In genomic region chr1:85612704-85613361, GRCh38 we compare ENCODE assay signal across 8 cellular contexts. TPM values are rescaled to one million over a fixed set of nuclear protein-coding genes. Genes with fewer than 3 reads are reported as not detected.
DNase-seq lines count a peak whose midpoint lies in the region; ATAC-seq, FAIRE-seq and TF ChIP-seq lines count a peak whose summit lies in the region.

No MANE protein-coding gene starts in this region.

- WGBS in HepG2 (ENCODE audit: low lambda C conversion rate) = under 1% methylated on average over 6 of the region's 6 CpGs
- 29 to 40% methylated on average over 6 of the region's 6 CpGs for WGBS in tibial nerve, 2 donors

- peak overlapping the region; percentile 74 for H3K4me2 ChIP-seq in HepG2 (ENCODE audit: low read depth, low read length)

- TF ChIP-seq POLR2A in HepG2 (IDR thresholded peaks at IDR 0.05; ENCODE audit: insufficient read depth in 1 of 2, low read depth in 2 of 2, low read length in 2 of 2) (peak in 1 of 2 experiments; percentile 31; a peak in 1 of 4 replicates), tibial nerve (IDR thresholded peaks at IDR 0.05) (no peak)

- H3K4me1 ChIP-seq in HepG2 (ENCODE audit: insufficient read depth, low read length) (peaks cover 23% of the 10 kb centered on the region), tibial nerve (peaks cover 0 to 28% (median 7%) of the 10 kb centered on the region in 4 donors)

- CTCF ChIA-PET in HepG2 (lab: Yijun Ruan, JAX; ENCODE audit: low intra/inter-chr PET ratio, low total read pairs) = interaction anchor here (1.4 kb wide), 1 partner anchor 79 kb away, joined by 3 read pairs; no protein-coding TSS in a partner anchor

- H3K4me3 ChIP-seq in astrocyte of the cerebellum (ENCODE audit: low read depth, low read length) (no peak overlapping the region), HepG2 (replicated peaks in 1 of 3; ENCODE audit: insufficient read depth in 1 of 3, low read depth in 2 of 3, low read length in 3 of 3) (peak overlapping the region; percentile 30 to 44 (median 30); a peak in 4 of 6 replicates), tibial nerve (no peak overlapping the region), dorsolateral prefrontal cortex (no peak overlapping the region)

- TF ChIP-seq EP300 in HepG2 (IDR thresholded peaks at IDR 0.05; ENCODE audit: low read depth in 2 of 2, low read length in 2 of 2) = no peak
- TF ChIP-seq EP300 in HepG2 (CRISPR knock-in tag; IDR thresholded peaks at IDR 0.05; ENCODE audit: borderline replicate concordance) = no peak
- no peak for TF ChIP-seq EP300 in tibial nerve (IDR thresholded peaks at IDR 0.05)

- peak overlapping the region; percentile 51 for H3K27ac ChIP-seq in HepG2 (ENCODE audit: extremely low read length, insufficient read depth, low read length)
- peak overlapping the region in 2 of 4 donors; percentile 75 to 83 for H3K27ac ChIP-seq in tibial nerve
- no peak overlapping the region for H3K27ac ChIP-seq in dorsolateral prefrontal cortex

- H2AFZ ChIP-seq in HepG2 (ENCODE audit: low read length) = peak overlapping the region; percentile 55

- H3K9me3 ChIP-seq in HepG2 (ENCODE audit: low read length) = no peaks in the 10 kb centered on the region
- no peaks in the 10 kb centered on the region for H3K9me3 ChIP-seq in tibial nerve

- intact Hi-C loops in HepG2 (cut with micrococcal nuclease; ENCODE audit: unreplicated experiment) (loop anchor here (1.0 to 5.0 kb wide), 5 partner anchors 16 to 269 kb away; partner anchors contain the start of gene CCN1), dorsolateral prefrontal cortex (cut with DNase I) (no loop called here)

- TF ChIP-seq CTCF in astrocyte of the cerebellum (IDR thresholded peaks at IDR 0.05; ENCODE audit: low read depth, low read length, missing control alignments) (peak; percentile 60), HepG2 (CRISPR knock-in tag; IDR thresholded peaks at IDR 0.05) (peak; percentile 72), tibial nerve (IDR thresholded peaks at IDR 0.05) (peak in 1 of 5 experiments; percentile 20), dorsolateral prefrontal cortex (IDR thresholded peaks at IDR 0.05 in 54 of 56, conservative IDR thresholded peaks at IDR 0.05 in 2 of 56; ENCODE audit: low read depth in 1 of 56, partially characterized antibody in 56 of 56) (peak in 21 of 56 donors; percentile 6 to 40 (median 22))

- H3K36me3 ChIP-seq in HepG2 (replicated peaks in 1 of 2; ENCODE audit: control insufficient read depth in 1 of 2, insufficient read depth in 2 of 2, low read length in 2 of 2) (no peaks in the 10 kb centered on the region), tibial nerve (no peaks in the 10 kb centered on the region)

- peak; percentile 72 for FAIRE-seq in HepG2 (lab: Jason Lieb, UNC)

- H3K27me3 ChIP-seq in HepG2 (ENCODE audit: control insufficient read depth in 1 of 2, insufficient read depth in 2 of 2, low read length in 2 of 2) (no peaks in the 10 kb centered on the region), tibial nerve (peaks cover 0 to 9% of the 10 kb centered on the region in 2 donors), dorsolateral prefrontal cortex (peaks cover 0 to 6% (median 0%) of the 10 kb centered on the region in 45 donors)

- ATAC-seq in HepG2 = peak; percentile 92
- no peak for ATAC-seq in HG03432 (IDR thresholded peaks at IDR 0.05; ENCODE audit: unreplicated experiment)

- no peaks in the 10 kb centered on the region for H3K79me2 ChIP-seq in HepG2 (ENCODE audit: insufficient read depth, low read length)

- H3K9ac ChIP-seq in HepG2 (ENCODE audit: insufficient read depth, low read depth, low read length) = peak overlapping the region; percentile 30

- TF ChIP-seq RAD21 in HepG2 (CRISPR knock-in tag; IDR thresholded peaks at IDR 0.05) = peak; percentile 66

- POLR2A ChIA-PET in HepG2 (lab: Yijun Ruan, JAX) = interaction anchor here (0.7 to 2.7 kb wide), 8 partner anchors 16 to 336 kb away, joined by 3 to 38 read pairs (median 8); partner anchors contain the start of genes BCL10, CCN1 and ZNHIT6

- no peaks in the 10 kb centered on the region for H4K20me1 ChIP-seq in HepG2 (ENCODE audit: insufficient read depth, low read length)

- DNase-seq in AG08396 (ENCODE audit: low spot score) (peak; percentile 82), HPDE6-E6E7 (ENCODE audit: extremely low spot score) (peak; percentile 31), astrocyte of the cerebellum (ENCODE audit: low read depth) (peak; percentile 65), HepG2 (ENCODE audit: low spot score) (peak; percentile 85), tibial nerve (ENCODE audit: low spot score in 2 of 2) (no peak), dorsolateral prefrontal cortex (no peak), DMS114 treated with DMSO at 0.1 percent for 48 hours (lab: John Stamatoyannopoulos, UW; ENCODE audit: unreplicated experiment) (no peak)

- BruUV-seq in HepG2 (replicated peaks; lab: Mats Ljungman, UMichigan) = no TSS peak

- in situ Hi-C loops in astrocyte of the cerebellum (cut with HindIII; ENCODE audit: low sequenced_read_pairs) = no loop called here
- in situ Hi-C loops in HepG2 (cut with HindIII; ENCODE audit: extremely low pct_ligation_motif_present, low pct_unique_long_range_greater_than_20kb) = no loop called here

TF ChIP-seq in HepG2, 621 proteins besides CTCF, POLR2A, EP300 and RAD21 (continues in another document):
- TF ChIP-seq NKX3-1 (CRISPR knock-in tag; IDR thresholded peaks at IDR 0.05) (no peak), HDAC2 (CRISPR knock-in tag; IDR thresholded peaks at IDR 0.05) (no peak; the same call in 1 of the 2 replicates), ZKSCAN5 (CRISPR knock-in tag; IDR thresholded peaks at IDR 0.05) (no peak), ZNF569 (CRISPR knock-in tag; IDR thresholded peaks at IDR 0.05; ENCODE audit: borderline replicate concordance) (no peak), FOXP4 (CRISPR knock-in tag; IDR thresholded peaks at IDR 0.05) (peak; percentile 44; the same call in 1 of the 2 replicates), NR0B2 (CRISPR knock-in tag; IDR thresholded peaks at IDR 0.05) (no peak), ELF1 (CRISPR knock-in tag; IDR thresholded peaks at IDR 0.05) (peak; percentile 55), NRL (CRISPR knock-in tag; IDR thresholded peaks at IDR 0.05; ENCODE audit: borderline replicate concordance) (no peak), EEA1 (CRISPR knock-in tag; IDR thresholded peaks at IDR 0.05; ENCODE audit: borderline replicate concordance) (no peak), ZC3H13 (CRISPR knock-in tag; IDR thresholded peaks at IDR 0.05) (no peak)

RNA-seq across cellular contexts. Expression of gene CCN1, which starts 32.3 kb away (rescaled TPM):
- 1.2 and 2.6 TPM in 2 replicates for total RNA-seq in HepG2 (2016; rRNA removed; fragmentation: Illumina TruSeq; extraction: Trizol)
- 0.30 and 0.35 TPM in 2 replicates for total RNA-seq in HepG2 (2016; cell fraction: cytosol; rRNA removed; fragmentation: Illumina TruSeq; extraction: Trizol; ENCODE audit: low read depth)
- total RNA-seq in HepG2 (2016; cell fraction: insoluble cytoplasmic fraction; rRNA removed; fragmentation: Illumina TruSeq; extraction: Trizol) = 1.3 and 2.6 TPM in 2 replicates
- 0.96 and 1.2 TPM in 2 replicates for total RNA-seq in HepG2 (2016; cell fraction: membrane; rRNA removed; fragmentation: Illumina TruSeq; extraction: Trizol)
- 7.9 and 8.7 TPM in 2 replicates for total RNA-seq in HepG2 (2016; cell fraction: nucleus; rRNA removed; fragmentation: Illumina TruSeq; extraction: Trizol)
- polyA plus RNA-seq in HepG2 (2011; rRNA removed) = 12.5 and 14.9 TPM in 2 replicates
- 14.0 and 14.8 TPM in 2 replicates for polyA plus RNA-seq in HepG2 (2011; cell fraction: cytosol; rRNA removed)
- 39.7 and 43.2 TPM in 2 replicates for polyA plus RNA-seq in HepG2 (2011; cell fraction: nucleus; rRNA removed)
- 12.9 and 24.7 TPM in 2 replicates for polyA plus RNA-seq in HepG2 (2012)
- 0.79 and 0.81 TPM in 2 replicates for polyA plus RNA-seq in HepG2 (2016; cell fraction: cytosol; fragmentation: Illumina TruSeq; extraction: Trizol; ENCODE audit: low read depth)
- 2.6 and 3.5 TPM in 2 replicates for polyA plus RNA-seq in HepG2 (2016; cell fraction: insoluble cytoplasmic fraction; fragmentation: Illumina TruSeq; extraction: Trizol; ENCODE audit: low read depth)
- 1.3 and 2.1 TPM in 2 replicates for polyA plus RNA-seq in HepG2 (2016; cell fraction: membrane; fragmentation: Illumina TruSeq; extraction: Trizol; ENCODE audit: low read depth)
- polyA plus RNA-seq in HepG2 (2016; cell fraction: nucleus; fragmentation: Illumina TruSeq; extraction: Trizol; ENCODE audit: insufficient read depth, low read depth) = 35.0 and 36.4 TPM in 2 replicates
- 6.4 and 13.6 TPM in 2 replicates for polyA minus RNA-seq in HepG2 (2011; rRNA and poly(A)+ RNA removed; ENCODE audit: low replicate concordance)
- 13.9 and 16.1 TPM in 2 replicates for polyA minus RNA-seq in HepG2 (2011; cell fraction: cytosol; rRNA and poly(A)+ RNA removed)
- 23.2 TPM in 2 replicates for polyA minus RNA-seq in HepG2 (2011; cell fraction: nucleus; rRNA and poly(A)+ RNA removed)
- total RNA-seq in tibial nerve = 100 to 1,000 TPM in 2 of 4 donors, 10 to 100 TPM in 2; 63.0 to 273 (median 124) TPM
- total RNA-seq in dorsolateral prefrontal cortex = 100 to 1,000 TPM in 1 of 120 experiments, 10 to 100 TPM in 102, 1 to 10 TPM in 17; 5.9 to 119 (median 14.1) TPM

Comparison
In these comparisons a context has a peak if more than half of its experiments do, and no peak if none do; other contexts are left out.
1. DNase-seq: peak in AG08396 (single experiment), HPDE6-E6E7 (single experiment), astrocyte of the cerebellum (single experiment) and HepG2 (single experiment); none in tibial nerve (0 of 2), dorsolateral prefrontal cortex (0 of 10) and DMS114 treated with DMSO at 0.1 percent for 48 hours (single experiment).
2. H3K4me3 ChIP-seq: peak in HepG2 (3 of 3); none in astrocyte of the cerebellum (single experiment), tibial nerve (0 of 4) and dorsolateral prefrontal cortex (0 of 59).